In the genomic region with DNA sequence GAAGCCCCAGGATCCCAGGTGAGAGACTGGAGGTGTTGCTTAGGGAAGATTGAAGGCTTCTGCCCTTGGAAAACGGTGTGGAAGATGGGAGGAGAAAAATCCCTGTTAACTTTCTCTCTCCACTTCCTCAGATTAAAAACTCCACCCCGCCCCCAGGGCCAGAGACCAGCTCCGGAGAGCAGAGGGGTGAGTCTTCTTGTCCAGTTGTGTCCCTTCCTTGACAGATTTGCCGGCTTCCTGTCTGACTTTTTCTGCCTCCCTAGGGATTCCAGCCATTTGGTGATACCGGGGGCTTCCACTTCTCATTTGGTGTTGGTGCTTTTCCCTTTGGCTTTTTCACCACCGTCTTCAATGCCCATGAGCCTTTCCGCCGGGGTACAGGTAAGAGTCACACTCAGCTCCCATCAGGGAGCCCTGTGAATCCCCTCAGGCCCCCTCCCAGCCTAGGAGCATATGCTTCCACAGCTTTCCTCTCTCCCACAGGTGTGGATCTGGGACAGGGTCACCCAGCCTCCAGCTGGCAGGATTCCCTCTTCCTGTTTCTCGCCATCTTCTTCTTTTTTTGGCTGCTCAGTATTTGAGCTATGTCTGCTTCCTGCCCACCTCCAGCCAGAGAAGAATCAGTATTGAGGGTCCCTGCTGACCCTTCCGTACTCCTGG, we compare ENCODE assay signal across 10 cellular contexts. TPM values are rescaled to one million over a fixed set of nuclear protein-coding genes. Genes with fewer than 3 reads are reported as not detected.
DNase-seq lines count a peak whose midpoint lies in the region; ATAC-seq and TF ChIP-seq lines count a peak whose summit lies in the region.
"Had no signal": no experiment of that assay in that cellular context is flagged by ENCODE, and none has a peak within 500 bp of the region (broad histone marks: within the 10 kb centered on the region; RNA-seq: fewer than 3 reads in every experiment).

No MANE protein-coding gene starts in this region.

- H3F3A ChIP-seq in neural cell (ENCODE audit: insufficient read depth, low read length, poor library complexity, severe bottlenecking): peaks cover 4% of the 10 kb centered on the region

- H3K9me2 ChIP-seq in HCT116 (ENCODE audit: insufficient read depth): no peaks in the 10 kb centered on the region
- H3K9me2 ChIP-seq in neural cell (ENCODE audit: insufficient read depth, low read length): no peaks in the 10 kb centered on the region

- TF ChIP-seq POLR2A in HCT116 (IDR thresholded peaks at IDR 0.05; ENCODE audit: borderline replicate concordance, extremely low read depth, insufficient read depth, insufficient read length): no peak

- CTCF ChIA-PET in HCT116 (lab: Charles Lee): no interaction called here

- H3K4me3 Mint-ChIP-seq in brain: peak overlapping the region; percentile 78 to 98 (median 91)

- peak overlapping the region; percentile 73 to 90 (median 80); a peak in 15 of 20 replicates for H3K4me3 ChIP-seq in BLaER1 treated with 17β-estradiol and CSF1 and Interleukin-3, amounts not matched to agents 10 nM and 100 nM
- H3K4me3 ChIP-seq in HCT116 (replicated peaks in 1 of 2; ENCODE audit: low read depth in 1 of 2, low read length in 2 of 2): no peak overlapping the region
- H3K4me3 ChIP-seq in neural cell (ENCODE audit: low read length): peak overlapping the region; percentile 91

- no peak for TF ChIP-seq RAD21 in HCT116 (IDR thresholded peaks at IDR 0.05; ENCODE audit: low read depth)
- no peak for TF ChIP-seq RAD21 in neural cell (conservative IDR thresholded peaks at IDR 0.05)

- H3K27ac Mint-ChIP-seq in brain: peak overlapping the region; percentile 26 to 98 (median 64)

- TSS peak; percentile 2 for BruUV-seq in HCT116 (replicated peaks; lab: Mats Ljungman, UMichigan)

- no peaks in the 10 kb centered on the region for H3K27me3 ChIP-seq in BLaER1 treated with 17β-estradiol and CSF1 and Interleukin-3, amounts not matched to agents 10 nM and 100 nM
- H3K27me3 ChIP-seq in HCT116 (ENCODE audit: insufficient read depth, low read length): no peaks in the 10 kb centered on the region
- H3K27me3 ChIP-seq in neural cell (ENCODE audit: insufficient read depth, low read depth, low read length): no peaks in the 10 kb centered on the region

- peak overlapping the region in 9 of 11 experiments; percentile 80 to 90 (median 86); a peak in 11 of 22 replicates for H3K9ac ChIP-seq in BLaER1 treated with 17β-estradiol and CSF1 and Interleukin-3, amounts not matched to agents 10 nM and 100 nM
- H3K9ac ChIP-seq in HCT116 (ENCODE audit: low read length) (no peak overlapping the region), neural cell (ENCODE audit: low read length) (peak overlapping the region; percentile 99)

- POLR2A ChIA-PET in HCT116 (lab: Charles Lee): interaction anchor here (1.1 kb wide), 1 partner anchor 16 kb away, joined by 3 read pairs; no protein-coding TSS in a partner anchor

- H2AFZ ChIP-seq in HCT116 (ENCODE audit: low read depth, low read length, poor library complexity, severe bottlenecking) (no peak overlapping the region), neural cell (ENCODE audit: low read depth, low read length) (no peak overlapping the region)

- ATAC-seq in HCT116 (no peak), HG03469 (IDR thresholded peaks at IDR 0.05; ENCODE audit: unreplicated experiment) (no peak)

- peaks cover 38 to 78% (median 60%) of the 10 kb centered on the region in 10 experiments for H3K4me1 ChIP-seq in BLaER1 treated with 17β-estradiol and CSF1 and Interleukin-3, amounts not matched to agents 10 nM and 100 nM
- peaks cover 19 to 41% of the 10 kb centered on the region in 2 experiments for H3K4me1 ChIP-seq in HCT116 (ENCODE audit: control insufficient read depth in 1 of 2, insufficient read depth in 2 of 2, low read length in 2 of 2)

- H3K36me3 Mint-ChIP-seq in brain: peaks cover 35% of the 10 kb centered on the region

- peaks cover 0 to 18% (median 0%) of the 10 kb centered on the region in 11 experiments; a peak in 6 of 22 replicates for H4K20me1 ChIP-seq in BLaER1 treated with 17β-estradiol and CSF1 and Interleukin-3, amounts not matched to agents 10 nM and 100 nM
- H4K20me1 ChIP-seq in HCT116 (ENCODE audit: insufficient read depth) (no peaks in the 10 kb centered on the region), neural cell (ENCODE audit: insufficient read depth) (no peaks in the 10 kb centered on the region)

- H3K4me2 ChIP-seq in BLaER1 treated with 17β-estradiol and CSF1 and Interleukin-3, amounts not matched to agents 10 nM and 100 nM: peak overlapping the region; percentile 88 to 99 (median 95)
- H3K4me2 ChIP-seq in HCT116 (ENCODE audit: low read length): no peak overlapping the region
- H3K4me2 ChIP-seq in neural cell (ENCODE audit: low read length): peak overlapping the region; percentile 69

- intact Hi-C loops in HCT116 (cut with micrococcal nuclease): no loop called here

- H3K4me1 Mint-ChIP-seq in brain: peaks cover 53% of the 10 kb centered on the region

- DNase-seq in HCT116 (ENCODE audit: low read depth, low spot score): no peak
- DNase-seq in iPS-NIHi7 (ENCODE audit: extremely low spot score): no peak
- DNase-seq in DMS53 (lab: John Stamatoyannopoulos, UW): no peak
- no peak for DNase-seq in RKO (ENCODE audit: low spot score)
- DNase-seq: OCI-M1; stimulated activated CD4-positive, alpha-beta T cell treated with anti-CD3 and anti-CD28 coated beads, Interleukin-4, amount 100 ng/mL, for 4 hours had no signal

- H3K36me3 ChIP-seq in BLaER1 treated with 17β-estradiol and CSF1 and Interleukin-3, amounts not matched to agents 10 nM and 100 nM: peaks cover 39 to 53% (median 49%) of the 10 kb centered on the region in 11 experiments
- H3K36me3 ChIP-seq in HCT116 (ENCODE audit: control insufficient read depth in 1 of 2, insufficient read depth in 2 of 2, low read length in 2 of 2): peaks cover 7 to 13% of the 10 kb centered on the region in 2 experiments; a peak in 2 of 4 replicates
- no peaks in the 10 kb centered on the region for H3K36me3 ChIP-seq in neural cell (ENCODE audit: insufficient read depth, low read length)

- peaks cover 0 to 3% (median 0%) of the 10 kb centered on the region in 5 experiments for H3K9me3 Mint-ChIP-seq in brain

- RAD21 ChIA-PET in HCT116 (lab: Charles Lee; ENCODE audit: low non-redundant PET in 1 of 2, low total read pairs in 2 of 2, uncharacterized antibody in 2 of 2, unreplicated experiment in 2 of 2): no interaction called here

- no peak for TF ChIP-seq EP300 in neural cell (conservative IDR thresholded peaks at IDR 0.05; ENCODE audit: poor library complexity, severe bottlenecking)

- TF ChIP-seq CTCF in HCT116 (IDR thresholded peaks at IDR 0.05 in 2 of 3, conservative IDR thresholded peaks at IDR 0.05 in 1 of 3; ENCODE audit: borderline replicate concordance in 1 of 3, insufficient read depth in 1 of 3, low read depth in 2 of 3, low read length in 2 of 3) (no peak), brain (conservative IDR thresholded peaks at IDR 0.05) (no peak), neural cell (IDR thresholded peaks at IDR 0.05; ENCODE audit: poor library complexity, severe bottlenecking) (no peak)

- H3K9me3 ChIP-seq in BLaER1 treated with 17β-estradiol and CSF1 and Interleukin-3, amounts not matched to agents 10 nM and 100 nM (replicated peaks in 1 of 11): no peaks in the 10 kb centered on the region
- no peaks in the 10 kb centered on the region for H3K9me3 ChIP-seq in HCT116 (ENCODE audit: control insufficient read depth in 1 of 2, insufficient read depth in 1 of 2, low read depth in 1 of 2, low read length in 2 of 2)
- no peaks in the 10 kb centered on the region for H3K9me3 ChIP-seq in neural cell (ENCODE audit: low read length)

- peak overlapping the region in 7 of 11 experiments; percentile 1 to 93 (median 86); a peak in 4 of 22 replicates for H3K27ac ChIP-seq in BLaER1 treated with 17β-estradiol and CSF1 and Interleukin-3, amounts not matched to agents 10 nM and 100 nM
- H3K27ac ChIP-seq in HCT116 (ENCODE audit: low read depth, low read length) (no peak overlapping the region), neural cell (ENCODE audit: low read length) (no peak overlapping the region)

- H3K79me2 ChIP-seq in HCT116 (ENCODE audit: insufficient read depth, low read length) (peaks cover 17% of the 10 kb centered on the region), neural cell (replicated peaks; ENCODE audit: insufficient read depth, low read length) (peaks cover 29% of the 10 kb centered on the region)

- peaks cover 12% of the 10 kb centered on the region for H3K27me3 Mint-ChIP-seq in brain

TF ChIP-seq in HCT116, 20 proteins besides CTCF, POLR2A, EP300 and RAD21 (continues in another document):
- no peak for TF ChIP-seq CBX3 (IDR thresholded peaks at IDR 0.05; ENCODE audit: low read depth)
- TF ChIP-seq, protein P1, sequence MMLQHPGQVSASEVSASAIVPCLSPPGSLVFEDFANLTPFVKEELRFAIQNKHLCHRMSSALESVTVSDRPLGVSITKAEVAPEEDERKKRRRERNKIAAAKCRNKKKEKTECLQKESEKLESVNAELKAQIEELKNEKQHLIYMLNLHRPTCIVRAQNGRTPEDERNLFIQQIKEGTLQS (IDR thresholded peaks at IDR 0.05): no peak

TF ChIP-seq in neural cell, 6 proteins besides CTCF, POLR2A, EP300 and RAD21 (continues in another document):
- TF ChIP-seq TAF1 (IDR thresholded peaks at IDR 0.05; ENCODE audit: low read depth) (no peak), SMC3 (conservative IDR thresholded peaks at IDR 0.05; ENCODE audit: poor library complexity) (no peak)

RNA-seq across cellular contexts. Expression of gene RNF5, which starts 1.7 kb away (rescaled TPM):
- 45.9 TPM for total RNA-seq in HCT116 (2021; ENCODE audit: unreplicated experiment)
- 76.9 and 86.5 TPM in 2 replicates for polyA plus RNA-seq in HCT116 (2012)
- polyA plus RNA-seq in brain (ENCODE audit: insufficient read depth, low read depth, low replicate concordance) (231 TPM), neural cell (342 and 369 TPM in 2 replicates)
- polyA minus RNA-seq in neural cell: 130 and 154 TPM in 2 replicates

RNA-seq across cellular contexts. Expression of gene AGPAT1, which starts 4.0 kb away (rescaled TPM):
- total RNA-seq in HCT116 (2021; ENCODE audit: unreplicated experiment): 55.6 TPM
- 60.3 and 68.4 TPM in 2 replicates for polyA plus RNA-seq in HCT116 (2012)
- polyA plus RNA-seq in brain (ENCODE audit: insufficient read depth, low read depth, low replicate concordance) (199 TPM), neural cell (24.7 and 28.4 TPM in 2 replicates)
- 25.1 and 29.4 TPM in 2 replicates for polyA minus RNA-seq in neural cell

RNA-seq across cellular contexts. Expression of gene AGER, which starts 4.2 kb away (rescaled TPM):
- total RNA-seq in HCT116 (2021; ENCODE audit: unreplicated experiment): 22.6 TPM
- polyA plus RNA-seq in HCT116 (2012): 9.5 and 10.3 TPM in 2 replicates
- polyA plus RNA-seq in brain (ENCODE audit: insufficient read depth, low read depth, low replicate concordance) (2.1 TPM), neural cell (7.2 and 7.5 TPM in 2 replicates)
- polyA minus RNA-seq in neural cell: 0.49 and 1.0 TPM in 2 replicates

RNA-seq across cellular contexts. Expression of gene PBX2, which starts 10.1 kb away (rescaled TPM):
- total RNA-seq in HCT116 (2021; ENCODE audit: unreplicated experiment): 79.0 TPM
- 64.4 and 66.7 TPM in 2 replicates for polyA plus RNA-seq in HCT116 (2012)
- 44.9 TPM for polyA plus RNA-seq in brain (ENCODE audit: insufficient read depth, low read depth, low replicate concordance)
- polyA plus RNA-seq in neural cell: 53.2 and 78.7 TPM in 2 replicates
- polyA minus RNA-seq in neural cell: 83.3 and 91.3 TPM in 2 replicates

RNA-seq across cellular contexts. Expression of gene GPSM3, which starts 12.6 kb away (rescaled TPM):
- 1.2 TPM for total RNA-seq in HCT116 (2021; ENCODE audit: unreplicated experiment)
- 1.8 and 2.2 TPM in 2 replicates for polyA plus RNA-seq in HCT116 (2012)
- polyA plus RNA-seq in brain (ENCODE audit: insufficient read depth, low read depth, low replicate concordance) (7.3 TPM), neural cell (0.88 and 1.2 TPM in 2 replicates)
- polyA minus RNA-seq in neural cell: not detected in 2 replicates

Comparison
In these comparisons a context has a peak if more than half of its experiments do, and no peak if none do; other contexts are left out.
1. H3K27ac ChIP-seq: peak in BLaER1 treated with 17β-estradiol and CSF1 and Interleukin-3, amounts not matched to agents 10 nM and 100 nM (7 of 11); none in HCT116 (single experiment) and neural cell (single experiment).
2. H3K4me3 ChIP-seq: peak in BLaER1 treated with 17β-estradiol and CSF1 and Interleukin-3, amounts not matched to agents 10 nM and 100 nM (10 of 10) and neural cell (single experiment); none in HCT116 (0 of 2).